In genomic region chr16:46887524-46887854, GRCh38 we compare ENCODE assay signal across 21 cellular contexts. TPM values are rescaled to one million over a fixed set of nuclear protein-coding genes. Genes with fewer than 3 reads are reported as not detected.
DNase-seq lines count a peak whose midpoint lies in the region; ATAC-seq and TF ChIP-seq lines count a peak whose summit lies in the region.
"Had no signal": no experiment of that assay in that cellular context is flagged by ENCODE, and none has a peak within 500 bp of the region (broad histone marks: within the 10 kb centered on the region; RNA-seq: fewer than 3 reads in every experiment).

No MANE protein-coding gene starts in this region.

- CTCF ChIA-PET in WTC11 (lab: Charles Lee) = interaction anchor here (1.5 to 6.0 kb wide), 3 partner anchors 21 to 33 kb away, joined by 4 to 54 read pairs (median 30); no protein-coding TSS in a partner anchor

- H3K4me3 ChIP-seq in BLaER1 treated with 17β-estradiol and CSF1 and Interleukin-3, amounts not matched to agents 10 nM and 100 nM = no peak overlapping the region
- H3K4me3 ChIP-seq in hepatocyte (no peak overlapping the region), psoas muscle (no peak overlapping the region), WERI-Rb-1 (ENCODE audit: low read depth, low read length) (no peak overlapping the region)
- H3K4me3 ChIP-seq: cardiac muscle cell, smooth muscle cell, tibial artery had no signal

- TF ChIP-seq CTCF in WTC11 (IDR thresholded peaks at IDR 0.05) (no peak), hepatocyte (IDR thresholded peaks at IDR 0.05; ENCODE audit: poor library complexity) (no peak), psoas muscle (IDR thresholded peaks at IDR 0.05) (no peak), WERI-Rb-1 (IDR thresholded peaks at IDR 0.05; ENCODE audit: low read depth, low read length) (no peak)

- H3K9ac ChIP-seq in BLaER1 treated with 17β-estradiol and CSF1 and Interleukin-3, amounts not matched to agents 10 nM and 100 nM = peak overlapping the region in 6 of 11 experiments; percentile 12 to 97 (median 92); a peak in 6 of 22 replicates
- H3K9ac ChIP-seq: SK-N-SH had no signal

- no peak for DNase-seq in WTC11 (ENCODE audit: low spot score)
- peak; percentile 3 for DNase-seq in hepatocyte (ENCODE audit: low spot score)
- no peak for DNase-seq in psoas muscle
- no peak for DNase-seq in WERI-Rb-1
- DNase-seq: activated CD4-positive, alpha-beta T cell treated with anti-CD3 and anti-CD28 coated beads for 48 hours; activated naive CD4-positive, alpha-beta T cell treated with Interleukin-2 at 50 U/mL for 16 hours; activated T-cell treated with anti-CD3 and anti-CD28 coated beads, Interleukin-2, amount 50 U/mL, for 48 hours; amniotic stem cell; NCI-H1048; NCI-H187 treated with DMSO at 0.1 percent for 48 hours; SK-N-SH; T-helper 17 cell; tibial artery had no signal

- H3K4me3 Mint-ChIP-seq in WTC11 = no peak overlapping the region
- H3K4me3 Mint-ChIP-seq: stimulated activated memory B cell treated with anti-CD40 and anti-IgM and Interleukin-4, amounts not matched to agents 10 μg/mL and 1 μg/mL and 100 μg/mL, for 72 hours; T-helper 17 cell had no signal

- no peak overlapping the region for H2AFZ ChIP-seq in hepatocyte

- no peak for ATAC-seq in WTC11
- no peak for ATAC-seq in psoas muscle
- ATAC-seq in GM21825 (IDR thresholded peaks at IDR 0.05; ENCODE audit: unreplicated experiment) = no peak
- no peak for ATAC-seq in GM21528 (IDR thresholded peaks at IDR 0.05; ENCODE audit: low FRiP score, unreplicated experiment)
- ATAC-seq in HG02798 (IDR thresholded peaks at IDR 0.05; ENCODE audit: poor library complexity, unreplicated experiment) = no peak
- ATAC-seq: stimulated activated memory B cell treated with anti-CD40 and anti-IgM and Interleukin-4, amounts not matched to agents 10 μg/mL and 1 μg/mL and 100 μg/mL, for 72 hours; T-helper 17 cell had no signal

- H3K9me2 ChIP-seq in hepatocyte (replicated peaks; ENCODE audit: insufficient read depth) = no peaks in the 10 kb centered on the region
- H3K9me2 ChIP-seq: SK-N-SH had no signal

- WGBS in hepatocyte (ENCODE audit: low lambda C conversion rate, missing lambda C conversion rate) = 63% methylated on average over 2 of the region's 2 CpGs
- 8 to 22% (median 12%) methylated on average over 2 of the region's 2 CpGs for WGBS in psoas muscle, 3 donors

- intact Hi-C loops in psoas muscle (cut with DNase I) = no loop called here

- peaks cover 74% of the 10 kb centered on the region for H3K79me2 ChIP-seq in hepatocyte

- peak overlapping the region; percentile 63; the same call in 1 of the 2 replicates for H3K27ac Mint-ChIP-seq in WTC11
- H3K27ac Mint-ChIP-seq: stimulated activated memory B cell treated with anti-CD40 and anti-IgM and Interleukin-4, amounts not matched to agents 10 μg/mL and 1 μg/mL and 100 μg/mL, for 72 hours; T-helper 17 cell had no signal

- H3K27me3 Mint-ChIP-seq in WTC11 (ENCODE audit: low read depth) = no peaks in the 10 kb centered on the region
- H3K27me3 Mint-ChIP-seq: stimulated activated memory B cell treated with anti-CD40 and anti-IgM and Interleukin-4, amounts not matched to agents 10 μg/mL and 1 μg/mL and 100 μg/mL, for 72 hours had no signal

- no peaks in the 10 kb centered on the region for H3K9me3 ChIP-seq in BLaER1 treated with 17β-estradiol and CSF1 and Interleukin-3, amounts not matched to agents 10 nM and 100 nM (replicated peaks in 1 of 11)
- H3K9me3 ChIP-seq in hepatocyte (ENCODE audit: low read depth) (no peaks in the 10 kb centered on the region), psoas muscle (no peaks in the 10 kb centered on the region), WERI-Rb-1 (ENCODE audit: severe bottlenecking) (no peaks in the 10 kb centered on the region)
- H3K9me3 ChIP-seq: SK-N-SH, tibial artery had no signal

- H4K20me1 ChIP-seq in BLaER1 treated with 17β-estradiol and CSF1 and Interleukin-3, amounts not matched to agents 10 nM and 100 nM = peaks cover 0 to 71% (median 50%) of the 10 kb centered on the region in 11 experiments; a peak in 14 of 22 replicates
- H4K20me1 ChIP-seq in hepatocyte (ENCODE audit: insufficient read depth, poor library complexity, severe bottlenecking) = peaks cover 39% of the 10 kb centered on the region

- H3K36me3 ChIP-seq in BLaER1 treated with 17β-estradiol and CSF1 and Interleukin-3, amounts not matched to agents 10 nM and 100 nM = peaks cover 0 to 64% (median 58%) of the 10 kb centered on the region in 11 experiments; a peak in 18 of 22 replicates
- H3K36me3 ChIP-seq in hepatocyte (replicated peaks; ENCODE audit: insufficient read depth, low read depth) = no peaks in the 10 kb centered on the region
- H3K36me3 ChIP-seq in psoas muscle (ENCODE audit: insufficient read depth in 1 of 2, low read depth in 1 of 2) = no peaks in the 10 kb centered on the region
- H3K36me3 ChIP-seq in WERI-Rb-1 = peaks cover 14% of the 10 kb centered on the region
- H3K36me3 ChIP-seq: cardiac muscle cell, tibial artery had no signal

- H3K27ac ChIP-seq in BLaER1 treated with 17β-estradiol and CSF1 and Interleukin-3, amounts not matched to agents 10 nM and 100 nM = peak overlapping the region in 6 of 11 experiments; percentile 12 to 98 (median 88); a peak in 9 of 22 replicates
- H3K27ac ChIP-seq in hepatocyte = no peak overlapping the region
- peak overlapping the region; percentile 86 for H3K27ac ChIP-seq in psoas muscle
- H3K27ac ChIP-seq in WERI-Rb-1 = no peak overlapping the region
- H3K27ac ChIP-seq: cardiac muscle cell, HL-60, tibial artery had no signal

- peak overlapping the region in 10 of 11 experiments; percentile 80 to 99 (median 92); a peak in 19 of 22 replicates for H3K4me2 ChIP-seq in BLaER1 treated with 17β-estradiol and CSF1 and Interleukin-3, amounts not matched to agents 10 nM and 100 nM
- peak overlapping the region; percentile 92 for H3K4me2 ChIP-seq in hepatocyte
- H3K4me2 ChIP-seq: SK-N-SH, smooth muscle cell had no signal

- no peaks in the 10 kb centered on the region for H3K27me3 ChIP-seq in BLaER1 treated with 17β-estradiol and CSF1 and Interleukin-3, amounts not matched to agents 10 nM and 100 nM
- H3K27me3 ChIP-seq in hepatocyte = no peaks in the 10 kb centered on the region
- H3K27me3 ChIP-seq in psoas muscle (ENCODE audit: insufficient read depth in 3 of 3, low read length in 2 of 3) = no peaks in the 10 kb centered on the region
- H3K27me3 ChIP-seq in WERI-Rb-1 (ENCODE audit: insufficient read depth, low read depth, severe bottlenecking) = no peaks in the 10 kb centered on the region
- H3K27me3 ChIP-seq: cardiac muscle cell, tibial artery had no signal

- peaks cover 25% of the 10 kb centered on the region for H3K36me3 Mint-ChIP-seq in WTC11
- H3K36me3 Mint-ChIP-seq: stimulated activated memory B cell treated with anti-CD40 and anti-IgM and Interleukin-4, amounts not matched to agents 10 μg/mL and 1 μg/mL and 100 μg/mL, for 72 hours had no signal

- POLR2A ChIA-PET in WTC11 (lab: Charles Lee) = interaction anchor here (0.6 kb wide), 2 partner anchors 17 to 36 kb away, joined by 3 read pairs; no protein-coding TSS in a partner anchor

- H3K4me1 Mint-ChIP-seq in WTC11 = peaks cover 32% of the 10 kb centered on the region

- H3K9me3 Mint-ChIP-seq in WTC11 = no peaks in the 10 kb centered on the region
- H3K9me3 Mint-ChIP-seq: stimulated activated memory B cell treated with anti-CD40 and anti-IgM and Interleukin-4, amounts not matched to agents 10 μg/mL and 1 μg/mL and 100 μg/mL, for 72 hours had no signal

- H3K4me1 ChIP-seq in BLaER1 treated with 17β-estradiol and CSF1 and Interleukin-3, amounts not matched to agents 10 nM and 100 nM = peaks cover 48 to 79% (median 73%) of the 10 kb centered on the region in 10 experiments
- H3K4me1 ChIP-seq in hepatocyte (ENCODE audit: insufficient read depth) = peaks cover 35% of the 10 kb centered on the region
- H3K4me1 ChIP-seq in psoas muscle = peaks cover 36% of the 10 kb centered on the region

TF ChIP-seq in WTC11, 78 proteins besides CTCF, POLR2A, EP300 and RAD21:
- TF ChIP-seq GABPB1 (CRISPR knock-in tag; IDR thresholded peaks at IDR 0.05) = 0 out of 2 replicates have a peak, but pooled peaks have one; percentile 24
- no peak for TF ChIP-seq GTF2I (CRISPR knock-in tag; conservative IDR thresholded peaks at IDR 0.05)
- TF ChIP-seq ARID4B (CRISPR knock-in tag; IDR thresholded peaks at IDR 0.05; ENCODE audit: borderline replicate concordance) = no peak

RNA-seq across cellular contexts. Expression of gene GPT2, which starts 3.3 kb away (rescaled TPM):
- 61.0 to 81.8 TPM (median 63.1 TPM) in 3 replicates for total RNA-seq in WTC11 (2021)
- 37.4 and 41.0 TPM in 2 replicates for total RNA-seq in hepatocyte
- 38.9 and 51.3 TPM in 2 replicates for polyA plus RNA-seq in hepatocyte
- 100 to 1,000 TPM in 1 of 4 donors, 10 to 100 TPM in 3; 27.7 to 110 (median 65.3) TPM for total RNA-seq in psoas muscle
- 10 to 100 TPM; 25.7 to 52.5 (median 41.1) TPM for polyA plus RNA-seq in psoas muscle

RNA-seq across cellular contexts. Expression of gene C16orf87, which starts 56.5 kb away (rescaled TPM):
- total RNA-seq in WTC11 (2021) = 21.8 to 22.5 TPM (median 22.5 TPM) in 3 replicates
- 25.1 and 31.9 TPM in 2 replicates for total RNA-seq in hepatocyte
- polyA plus RNA-seq in hepatocyte = 24.9 and 27.5 TPM in 2 replicates
- 10 to 100 TPM; 18.2 to 29.4 (median 24.4) TPM for total RNA-seq in psoas muscle
- polyA plus RNA-seq in psoas muscle = 10 to 100 TPM in 1 of 3 donors, 1 to 10 TPM in 2; 5.8 to 23.4 (median 8.1) TPM

Comparison
In these comparisons a context has a peak if more than half of its experiments do, and no peak if none do; other contexts are left out.
1. H3K27ac ChIP-seq: peak in BLaER1 treated with 17β-estradiol and CSF1 and Interleukin-3, amounts not matched to agents 10 nM and 100 nM (6 of 11) and psoas muscle (single experiment); none in hepatocyte (single experiment) and WERI-Rb-1 (single experiment).